29 cellular contexts compared by ENCODE assay signal in the genomic region with DNA sequence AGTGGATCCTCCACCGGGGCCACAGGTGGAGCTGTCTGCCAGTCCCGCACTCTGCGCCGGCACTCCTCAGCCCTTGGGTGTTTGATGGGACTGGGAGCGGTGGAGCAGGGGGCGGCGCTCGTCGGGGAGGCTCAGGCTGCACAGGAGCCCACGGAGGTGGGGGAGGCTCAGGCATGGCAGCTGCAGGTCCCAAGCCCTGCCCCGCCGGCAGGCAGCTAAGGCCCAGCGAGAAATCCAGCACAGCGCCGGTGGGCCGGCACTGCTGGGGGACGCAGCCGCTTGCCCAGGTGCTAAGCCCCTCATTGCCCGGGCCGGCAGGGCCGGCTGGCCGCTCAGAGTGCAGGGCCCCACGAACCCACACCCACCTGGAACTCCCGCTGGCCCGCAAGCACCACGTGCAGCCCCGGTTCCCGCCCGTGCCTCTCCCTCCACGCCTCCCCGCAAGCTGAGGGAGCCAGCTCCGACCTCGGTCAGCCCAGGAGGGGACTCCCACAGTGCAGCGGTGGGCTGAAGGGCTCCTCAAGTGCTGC.
"Had no signal": no experiment of that assay in that cellular context is flagged by ENCODE, and none has a peak within 500 bp of the region (broad histone marks: within the 10 kb centered on the region; RNA-seq: fewer than 3 reads in every experiment).

No MANE protein-coding gene starts in this region.

- H3K9me3 Mint-ChIP-seq: stimulated activated naive B cell treated with anti-CD40 and anti-IgM and Interleukin-4, amounts not matched to agents 10 μg/mL and 1 μg/mL and 100 μg/mL, for 72 hours; stimulated activated naive CD8-positive, alpha-beta T cell treated with anti-CD3 and anti-CD28 coated beads, Interleukin-15, Interleukin-2, amounts not matched to agents 100 ng/mL and 50 ng/mL, for 24 hours; type B pancreatic cell had no signal

- H3K27ac Mint-ChIP-seq: mesothelial cell of epicardium; naive B cell; natural killer cell; nephron progenitor cell; neural progenitor cell; stimulated activated naive B cell treated with anti-CD40 and anti-IgM and Interleukin-4, amounts not matched to agents 10 μg/mL and 1 μg/mL and 100 μg/mL, for 72 hours; type B pancreatic cell had no signal

- H3K4me3 Mint-ChIP-seq: mesothelial cell of epicardium; naive B cell; natural killer cell; nephron progenitor cell; neural progenitor cell; stimulated activated naive B cell treated with anti-CD40 and anti-IgM and Interleukin-4, amounts not matched to agents 10 μg/mL and 1 μg/mL and 100 μg/mL, for 72 hours; stimulated activated naive CD8-positive, alpha-beta T cell treated with anti-CD3 and anti-CD28 coated beads, Interleukin-15, Interleukin-2, amounts not matched to agents 100 ng/mL and 50 ng/mL, for 24 hours; type B pancreatic cell had no signal

- H3K4me1 ChIP-seq: heart right ventricle, prostate gland, tibial nerve, vagina had no signal

- H3K27ac ChIP-seq: heart right ventricle, hepatocyte, neural progenitor cell, ovary, prostate gland, tibial nerve, vagina had no signal

- H3K9me3 ChIP-seq: heart right ventricle, ovary, prostate gland, vagina had no signal

- H3K36me3 Mint-ChIP-seq: mesothelial cell of epicardium; naive B cell; natural killer cell; neural progenitor cell; stimulated activated naive B cell treated with anti-CD40 and anti-IgM and Interleukin-4, amounts not matched to agents 10 μg/mL and 1 μg/mL and 100 μg/mL, for 72 hours; type B pancreatic cell had no signal

- ATAC-seq: heart right ventricle; left cardiac atrium; left lobe of liver; left ventricle myocardium superior; natural killer cell; right cardiac atrium; stimulated activated naive B cell treated with anti-CD40 and anti-IgM and Interleukin-4, amounts not matched to agents 10 μg/mL and 1 μg/mL and 100 μg/mL, for 72 hours had no signal

- H3K27me3 Mint-ChIP-seq: type B pancreatic cell had no signal

- DNase-seq: heart right ventricle; islet precursor cell; kidney glomerular epithelial cell; left cardiac atrium; left ventricle myocardium superior; mesendoderm; naive B cell; natural killer cell; nephron progenitor cell; ovary; retina; stimulated activated CD4-positive, alpha-beta T cell treated with anti-CD3 and anti-CD28 coated beads, Interleukin-12 subunit alpha, Interleukin-12 subunit beta, amount 100 ng/mL, for 4 hours; stimulated activated CD4-positive, alpha-beta T cell treated with anti-CD3 and anti-CD28 coated beads, Interleukin-15, amount 100 ng/mL, for 24 hours; stimulated activated CD4-positive, alpha-beta T cell treated with anti-CD3 and anti-CD28 coated beads, Interleukin-2, amount 100 ng/mL, for 24 hours; stimulated activated CD4-positive, alpha-beta T cell treated with anti-CD3 and anti-CD28 coated beads, Interleukin-4, amount 100 ng/mL, for 1 hour; stimulated activated naive B cell treated with anti-CD40 and anti-IgM and Interleukin-4, amounts not matched to agents 10 μg/mL and 1 μg/mL and 100 μg/mL, for 72 hours; substantia nigra had no signal

- H3K36me3 ChIP-seq: heart right ventricle, neural progenitor cell, ovary, prostate gland, tibial nerve, vagina had no signal

- H3K4me3 ChIP-seq: heart right ventricle, hepatocyte, lung, neural progenitor cell, ovary, prostate gland, smooth muscle cell, tibial nerve, vagina had no signal

- H3K9ac ChIP-seq: neural progenitor cell had no signal

- H3K4me1 Mint-ChIP-seq: mesothelial cell of epicardium, natural killer cell had no signal
